ENCODE assay signal across 11 cellular contexts in genomic region chr13:32471187-32471922, GRCh38. TPM values are rescaled to one million over a fixed set of nuclear protein-coding genes. Genes with fewer than 3 reads are reported as not detected.
DNase-seq lines count a peak whose midpoint lies in the region; ATAC-seq and TF ChIP-seq lines count a peak whose summit lies in the region.
"Had no signal": no experiment of that assay in that cellular context is flagged by ENCODE, and none has a peak within 500 bp of the region (broad histone marks: within the 10 kb centered on the region; RNA-seq: fewer than 3 reads in every experiment).

No MANE protein-coding gene starts in this region.

- H3K27me3 ChIP-seq in GM23338 (ENCODE audit: insufficient read depth): no peaks in the 10 kb centered on the region
- H3K27me3 ChIP-seq: sigmoid colon had no signal

- CTCF ChIA-PET in Calu3 (lab: Charles Lee): no interaction called here

- H3K9me3 Mint-ChIP-seq in GM23338 (no peaks in the 10 kb centered on the region), Calu3 (ENCODE audit: low read depth, unreplicated experiment) (no peaks in the 10 kb centered on the region)
- H3K9me3 Mint-ChIP-seq in activated T-helper 17 cell treated with anti-CD3 and anti-CD28 coated beads, Interleukin-2, amount 50 U/mL, for 72 hours: no peaks in the 10 kb centered on the region

- no peak overlapping the region for H3K4me2 ChIP-seq in GM23338

- H3K27me3 Mint-ChIP-seq in GM23338 (ENCODE audit: insufficient read depth, low read depth, poor library complexity) (peaks cover 5% of the 10 kb centered on the region), Calu3 (ENCODE audit: unreplicated experiment) (no peaks in the 10 kb centered on the region)
- H3K27me3 Mint-ChIP-seq in activated T-helper 17 cell treated with anti-CD3 and anti-CD28 coated beads, Interleukin-2, amount 50 U/mL, for 72 hours: no peaks in the 10 kb centered on the region

- H3K4me3 Mint-ChIP-seq in GM23338: no peak overlapping the region
- H3K4me3 Mint-ChIP-seq in activated T-helper 17 cell treated with anti-CD3 and anti-CD28 coated beads, Interleukin-2, amount 50 U/mL, for 72 hours: peak overlapping the region; percentile 69
- H3K4me3 Mint-ChIP-seq in Calu3 (ENCODE audit: low read depth, unreplicated experiment): no peak overlapping the region

- H4K20me1 ChIP-seq in GM23338 (replicated peaks; ENCODE audit: insufficient read depth): no peaks in the 10 kb centered on the region

- H3K4me3 ChIP-seq in GM23338: no peak overlapping the region
- H3K4me3 ChIP-seq: sigmoid colon had no signal

- H3K79me2 ChIP-seq in GM23338 (replicated peaks; ENCODE audit: insufficient read depth): no peaks in the 10 kb centered on the region

- BruUV-seq in Calu3 (replicated peaks; lab: Mats Ljungman, UMichigan): no TSS peak

- TF ChIP-seq CTCF in GM23338 (conservative IDR thresholded peaks at IDR 0.05; ENCODE audit: low read depth in 2 of 2) (no peak), Calu3 (IDR thresholded peaks at IDR 0.05; ENCODE audit: unreplicated experiment) (no peak)

- H2AFZ ChIP-seq in GM23338: no peak overlapping the region

- DNase-seq in GM23338 (ENCODE audit: low spot score) (no peak), head of caudate nucleus (peak in 41 of 42 donors; percentile 17 to 86 (median 65)), posterior cingulate gyrus (peak; percentile 36 to 95 (median 68)), NK-92 (lab: John Stamatoyannopoulos, UW; ENCODE audit: unreplicated experiment) (no peak), OCI-M2 (lab: John Stamatoyannopoulos, UW; ENCODE audit: unreplicated experiment) (no peak), Calu3 (no peak)
- DNase-seq: activated gamma-delta T cell treated with Interleukin-2 at 50 U/mL for 16 hours, NCI-H526, sigmoid colon had no signal

- H3K27ac ChIP-seq in GM23338 (ENCODE audit: low read depth): no peak overlapping the region
- H3K27ac ChIP-seq: sigmoid colon had no signal

- H3K36me3 Mint-ChIP-seq in GM23338 (ENCODE audit: low read depth): no peaks in the 10 kb centered on the region; the same call in 2 of the 3 replicates
- no peaks in the 10 kb centered on the region for H3K36me3 Mint-ChIP-seq in activated T-helper 17 cell treated with anti-CD3 and anti-CD28 coated beads, Interleukin-2, amount 50 U/mL, for 72 hours (ENCODE audit: low read depth)
- peaks cover 8% of the 10 kb centered on the region for H3K36me3 Mint-ChIP-seq in Calu3 (ENCODE audit: insufficient read depth, unreplicated experiment)

- peak; percentile 36; the same call in 2 of the 3 replicates for ATAC-seq in GM23338
- peak; percentile 69 for ATAC-seq in activated T-helper 17 cell treated with anti-CD3 and anti-CD28 coated beads, Interleukin-2, amount 50 U/mL, for 72 hours (replicated peaks)
- ATAC-seq in HG02981 (IDR thresholded peaks at IDR 0.05; ENCODE audit: unreplicated experiment): no peak

- no peaks in the 10 kb centered on the region for H3K4me1 ChIP-seq in GM23338 (ENCODE audit: insufficient read depth)
- H3K4me1 ChIP-seq: sigmoid colon had no signal

- intact Hi-C loops in head of caudate nucleus (cut with DNase I) (no loop called here), posterior cingulate gyrus (cut with DNase I) (no loop called here), Calu3 (cut with micrococcal nuclease; ENCODE audit: unreplicated experiment) (no loop called here)

- no peaks in the 10 kb centered on the region for H3K36me3 ChIP-seq in GM23338 (ENCODE audit: insufficient read depth)

- peak overlapping the region; percentile 73 for H3K27ac Mint-ChIP-seq in GM23338
- H3K27ac Mint-ChIP-seq in activated T-helper 17 cell treated with anti-CD3 and anti-CD28 coated beads, Interleukin-2, amount 50 U/mL, for 72 hours: peak overlapping the region; percentile 91
- no peak overlapping the region for H3K27ac Mint-ChIP-seq in Calu3 (ENCODE audit: unreplicated experiment)

- no peaks in the 10 kb centered on the region for H3K9me2 ChIP-seq in GM23338 (ENCODE audit: insufficient read depth)

- H3K4me1 Mint-ChIP-seq in GM23338: no peaks in the 10 kb centered on the region; the same call in 1 of the 3 replicates
- peaks cover 14% of the 10 kb centered on the region for H3K4me1 Mint-ChIP-seq in activated T-helper 17 cell treated with anti-CD3 and anti-CD28 coated beads, Interleukin-2, amount 50 U/mL, for 72 hours
- H3K4me1 Mint-ChIP-seq in Calu3 (ENCODE audit: low read depth, unreplicated experiment): no peaks in the 10 kb centered on the region

- H3F3A ChIP-seq in GM23338 (replicated peaks; ENCODE audit: low read depth): no peaks in the 10 kb centered on the region

TF ChIP-seq in GM23338, 12 proteins besides CTCF, POLR2A, EP300 and RAD21 (continues in another document):
- TF ChIP-seq STAT1 (IDR thresholded peaks at IDR 0.05; ENCODE audit: unreplicated experiment) (no peak), JUNB (IDR thresholded peaks at IDR 0.05; ENCODE audit: unreplicated experiment) (no peak), REST (IDR thresholded peaks at IDR 0.05; ENCODE audit: unreplicated experiment) (no peak), CREB1 (CRISPR knock-in tag; IDR thresholded peaks at IDR 0.05; ENCODE audit: low read depth) (no peak)

RNA-seq across cellular contexts. Expression of gene N4BP2L1, which starts 43.4 kb away (rescaled TPM):
- total RNA-seq in GM23338 (2014; rRNA removed; shearing (Covaris generic)): 3.0 and 4.1 TPM in 2 replicates
- polyA plus RNA-seq in GM23338 (2016; fragmentation: Nextera tagmentation; extraction: Ambion mirVana): 1.8 and 3.3 TPM in 2 replicates
- 10 to 100 TPM; 20.6 to 62.0 TPM for total RNA-seq in activated T-helper 17 cell treated with anti-CD3 and anti-CD28 coated beads, Interleukin-2, amount 50 U/mL, for 72 hours
- total RNA-seq in Calu3 (2022): 2.4 and 2.6 TPM in 2 replicates

Comparison
In these comparisons a context has a peak if more than half of its experiments do, and no peak if none do; other contexts are left out.
1. DNase-seq: peak in head of caudate nucleus (41 of 42) and posterior cingulate gyrus (10 of 10); none in GM23338 (single experiment), NK-92 (single experiment), OCI-M2 (single experiment) and Calu3 (single experiment).